Comparison of ENCODE assay signal across 22 cellular contexts in the genomic region with DNA sequence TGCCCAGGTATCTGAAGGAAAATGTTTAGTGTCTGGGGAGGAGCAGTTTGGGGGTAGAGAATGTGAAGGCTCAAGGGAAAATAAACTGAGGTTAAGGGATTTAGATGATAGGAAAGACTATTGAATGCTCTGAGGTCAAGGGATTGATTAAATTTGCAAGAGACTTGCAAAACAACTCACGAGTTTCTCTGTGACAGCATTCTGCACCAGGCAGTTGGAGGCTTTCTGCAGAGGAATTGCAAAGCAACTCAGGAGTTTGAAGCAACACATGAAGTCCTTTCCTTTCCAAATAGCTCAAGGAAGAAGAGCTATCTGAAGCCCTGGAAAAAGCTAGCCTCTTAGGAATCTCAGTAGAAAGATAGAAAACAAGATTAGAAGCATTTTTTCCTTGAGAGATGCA. TPM values are rescaled to one million over a fixed set of nuclear protein-coding genes. Genes with fewer than 3 reads are reported as not detected.
"Had no signal": no experiment of that assay in that cellular context is flagged by ENCODE, and none has a peak within 500 bp of the region (broad histone marks: within the 10 kb centered on the region; RNA-seq: fewer than 3 reads in every experiment).

No MANE protein-coding gene starts in this region.

- H3K4me3 ChIP-seq: lung, mucosa of descending colon, sigmoid colon had no signal

- DNase-seq: activated CD4-positive, alpha-beta T cell treated with anti-CD3 and anti-CD28 coated beads for 4 hours; activated CD8-positive, alpha-beta memory T cell treated with anti-CD3 and anti-CD28 coated beads, Interleukin-2, amount 50 U/mL, for 4 hours; activated CD8-positive, alpha-beta T cell treated with anti-CD3 and anti-CD28 coated beads for 36 hours; activated naive CD4-positive, alpha-beta T cell; effector memory CD8-positive, alpha-beta T cell; erythroblast; foreskin fibroblast; glutamatergic neuron; left colon; mucosa of descending colon; naive thymus-derived CD8-positive, alpha-beta T cell; sigmoid colon; stimulated activated CD4-positive, alpha-beta T cell treated with anti-CD3 and anti-CD28 coated beads, Interleukin-2, amount 100 ng/mL, for 24 hours; stimulated activated naive CD4-positive, alpha-beta T cell; T-cell; T1000; WERI-Rb-1 had no signal

- H3K9me3 Mint-ChIP-seq: activated CD8-positive, alpha-beta T cell treated with anti-CD3 and anti-CD28 coated beads for 36 hours; activated T-helper 1 cell treated with anti-CD3 and anti-CD28 coated beads, Interleukin-12 subunit alpha, Interleukin-12 subunit beta, Interleukin-2, Interleukin-4 antibody, amounts not matched to agents 30 ng/mL and 10 ng/mL and 1 ng/mL, durations not matched to agents 14 hours and 24 hours and 36 hours; effector memory CD8-positive, alpha-beta T cell; naive thymus-derived CD8-positive, alpha-beta T cell; T-cell had no signal

- H3K27ac ChIP-seq: sigmoid colon, WERI-Rb-1 had no signal

- H3K4me3 Mint-ChIP-seq: activated CD8-positive, alpha-beta T cell treated with anti-CD3 and anti-CD28 coated beads for 36 hours; activated T-helper 1 cell treated with anti-CD3 and anti-CD28 coated beads, Interleukin-12 subunit alpha, Interleukin-12 subunit beta, Interleukin-2, Interleukin-4 antibody, amounts not matched to agents 30 ng/mL and 10 ng/mL and 1 ng/mL, durations not matched to agents 14 hours and 24 hours and 36 hours; effector memory CD8-positive, alpha-beta T cell; naive thymus-derived CD8-positive, alpha-beta T cell; T-cell had no signal

- H3K27ac Mint-ChIP-seq: activated CD8-positive, alpha-beta T cell treated with anti-CD3 and anti-CD28 coated beads for 36 hours; activated T-helper 1 cell treated with anti-CD3 and anti-CD28 coated beads, Interleukin-12 subunit alpha, Interleukin-12 subunit beta, Interleukin-2, Interleukin-4 antibody, amounts not matched to agents 30 ng/mL and 10 ng/mL and 1 ng/mL, durations not matched to agents 14 hours and 24 hours and 36 hours; effector memory CD8-positive, alpha-beta T cell had no signal

- H3K9me3 ChIP-seq: mucosa of descending colon, sigmoid colon had no signal

- H3K27me3 ChIP-seq: sigmoid colon had no signal

- H3K27me3 Mint-ChIP-seq: activated CD8-positive, alpha-beta T cell treated with anti-CD3 and anti-CD28 coated beads for 36 hours; naive thymus-derived CD8-positive, alpha-beta T cell had no signal

- H3K36me3 Mint-ChIP-seq: T-cell had no signal

- H3K36me3 ChIP-seq: sigmoid colon, WERI-Rb-1 had no signal

RNA-seq across cellular contexts. Expression of gene SLC7A8, which starts 23.9 kb away (rescaled TPM):
- total RNA-seq: activated T-helper 1 cell treated with anti-CD3 and anti-CD28 coated beads, Interleukin-12 subunit alpha, Interleukin-12 subunit beta, Interleukin-2, Interleukin-4 antibody, amounts not matched to agents 30 ng/mL and 10 ng/mL and 1 ng/mL, durations not matched to agents 14 hours and 24 hours and 36 hours had no signal

RNA-seq across cellular contexts. Expression of gene CEBPE, which starts 40.5 kb away (rescaled TPM):
- total RNA-seq: activated T-helper 1 cell treated with anti-CD3 and anti-CD28 coated beads, Interleukin-12 subunit alpha, Interleukin-12 subunit beta, Interleukin-2, Interleukin-4 antibody, amounts not matched to agents 30 ng/mL and 10 ng/mL and 1 ng/mL, durations not matched to agents 14 hours and 24 hours and 36 hours; left colon; mucosa of descending colon; osteoblast; temporal lobe; ureter had no signal

RNA-seq across cellular contexts. Expression of gene CIROP, which starts 54.7 kb away (rescaled TPM):
- total RNA-seq: activated CD8-positive, alpha-beta T cell treated with anti-CD3 and anti-CD28 coated beads for 36 hours; activated T-helper 1 cell treated with anti-CD3 and anti-CD28 coated beads, Interleukin-12 subunit alpha, Interleukin-12 subunit beta, Interleukin-2, Interleukin-4 antibody, amounts not matched to agents 30 ng/mL and 10 ng/mL and 1 ng/mL, durations not matched to agents 14 hours and 24 hours and 36 hours; left colon; lung; naive thymus-derived CD8-positive, alpha-beta T cell; osteoblast; T-cell; temporal lobe; ureter had no signal
- polyA plus RNA-seq: lung; naive thymus-derived CD8-positive, alpha-beta T cell; sigmoid colon had no signal
